ENCODE assay signal across 1 cellular context in the genomic region with DNA sequence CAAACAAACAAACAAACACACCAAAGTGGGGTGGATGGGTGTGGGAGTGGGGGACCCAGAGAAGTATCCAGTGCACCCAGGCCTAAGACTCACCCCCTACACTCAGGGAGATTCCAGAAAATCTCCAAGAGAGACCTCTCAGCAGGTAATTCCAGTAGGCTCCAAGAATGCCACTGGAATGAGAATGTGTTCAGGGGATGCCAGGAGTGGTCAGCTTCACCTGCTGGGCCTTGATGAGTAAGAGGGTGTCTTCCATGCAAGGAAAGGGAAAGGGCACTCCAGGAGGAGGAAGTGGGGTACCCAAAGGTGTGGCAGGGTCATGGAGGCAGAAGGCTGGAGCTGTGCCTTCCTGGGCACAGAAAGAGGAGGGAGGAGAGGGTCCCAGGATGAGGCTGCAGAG.
TF ChIP-seq lines count a peak whose summit lies in the region.

No MANE protein-coding gene starts in this region.

TF ChIP-seq in H1, 55 proteins besides CTCF, POLR2A, EP300 and RAD21:
- TF ChIP-seq CREB1 (IDR thresholded peaks at IDR 0.05) (no peak), RBBP5 (IDR thresholded peaks at IDR 0.05; ENCODE audit: borderline replicate concordance, low read depth, low read length) (no peak), HDAC2 (IDR thresholded peaks at IDR 0.05; ENCODE audit: borderline replicate concordance in 1 of 2, low read depth in 2 of 2, low read length in 2 of 2) (no peak), BCL11A (IDR thresholded peaks at IDR 0.05; ENCODE audit: low read depth in 2 of 2, low read length in 2 of 2) (no peak), SIRT6 (IDR thresholded peaks at IDR 0.05; ENCODE audit: low read length) (no peak), SP1 (IDR thresholded peaks at IDR 0.05; ENCODE audit: low read depth, low read length) (no peak), MAFK (IDR thresholded peaks at IDR 0.05; ENCODE audit: low read depth, low read length) (no peak), CBX8 (IDR thresholded peaks at IDR 0.05; ENCODE audit: borderline replicate concordance, low read depth, low read length) (no peak), ASH2L (IDR thresholded peaks at IDR 0.05; ENCODE audit: low read length) (no peak), RFX5 (IDR thresholded peaks at IDR 0.05; ENCODE audit: borderline replicate concordance, low read depth, low read length) (no peak), RNF2 (IDR thresholded peaks at IDR 0.05; ENCODE audit: borderline replicate concordance, low read depth, low read length, missing control alignments, poor library complexity, severe bottlenecking) (no peak), GTF2F1 (IDR thresholded peaks at IDR 0.05; ENCODE audit: borderline replicate concordance, low read depth, low read length) (no peak), KDM4A (IDR thresholded peaks at IDR 0.05; ENCODE audit: low read depth, low read length, severe bottlenecking) (no peak), CEBPB (IDR thresholded peaks at IDR 0.05; ENCODE audit: low read depth, low read length) (no peak)
